ENCODE assay signal across 9 cellular contexts in the genomic region with DNA sequence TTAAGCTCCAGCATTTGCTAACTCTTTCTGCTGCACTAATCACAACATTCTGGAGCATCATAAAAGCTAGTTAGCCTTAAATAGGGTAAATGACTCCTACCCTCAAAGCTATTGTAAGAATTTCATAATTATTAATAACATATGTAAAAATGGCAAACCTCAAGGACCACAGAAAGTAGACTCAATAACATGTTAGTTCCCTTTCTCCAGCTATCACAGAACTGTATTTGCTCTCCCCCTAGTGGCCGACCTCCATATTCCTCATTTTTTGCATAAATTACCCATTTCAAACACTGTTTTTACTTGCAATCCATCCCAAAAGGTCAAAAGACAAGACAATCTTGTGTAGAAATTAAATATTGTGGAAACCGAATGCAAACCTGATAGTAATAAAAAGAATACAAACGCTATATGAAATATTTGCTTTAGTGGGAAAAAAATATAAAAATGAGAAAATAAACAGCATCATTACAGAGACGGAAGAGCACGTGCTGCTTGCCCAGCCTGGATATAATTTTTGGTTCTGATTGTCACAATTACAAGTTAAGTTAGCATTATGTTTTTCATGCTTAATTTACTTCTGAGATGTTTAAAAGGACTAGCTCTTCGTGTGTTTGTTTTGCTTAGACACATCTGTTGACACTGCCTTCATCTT.
A peak's percentile ranks its signal among the peaks of the same experiment; 100 is the strongest.
DNase-seq lines count a peak whose midpoint lies in the region; ATAC-seq and TF ChIP-seq lines count a peak whose summit lies in the region.
"Had no signal": no experiment of that assay in that cellular context is flagged by ENCODE, and none has a peak within 500 bp of the region (broad histone marks: within the 10 kb centered on the region; RNA-seq: fewer than 3 reads in every experiment).

No MANE protein-coding gene starts in this region.

- no peaks in the 10 kb centered on the region for H3K23me2 ChIP-seq in H9 (ENCODE audit: insufficient read length, low read depth, low read length, poor library complexity, severe bottlenecking)

- no peak overlapping the region for H3K23ac ChIP-seq in H9 (ENCODE audit: insufficient read length, low read depth, low read length)

- H3K4me1 ChIP-seq in H9 (ENCODE audit: insufficient read depth, low read length) (no peaks in the 10 kb centered on the region), esophagus squamous epithelium (no peaks in the 10 kb centered on the region), psoas muscle (no peaks in the 10 kb centered on the region)

- H3K4me2 ChIP-seq in H9 (ENCODE audit: insufficient read depth, insufficient read length, low read length): no peak overlapping the region

- no peak overlapping the region for H3K4ac ChIP-seq in H9 (ENCODE audit: low read depth, low read length)

- no peak overlapping the region for H2AK5ac ChIP-seq in H9 (ENCODE audit: insufficient read length, low read length)

- no peaks in the 10 kb centered on the region for H3K27me3 Mint-ChIP-seq in H9 (ENCODE audit: low read depth)

- no peak overlapping the region for H3K4me3 Mint-ChIP-seq in H9

- no peak overlapping the region for H2BK15ac ChIP-seq in H9 (ENCODE audit: low read depth, low read length)

- no peak overlapping the region for H3K27ac Mint-ChIP-seq in H9

- no peak overlapping the region for H4K91ac ChIP-seq in H9 (ENCODE audit: insufficient read length, low read depth, low read length)

- no peaks in the 10 kb centered on the region for H3K79me2 ChIP-seq in H9 (ENCODE audit: insufficient read depth, low read length)

- H3K4me3 ChIP-seq in esophagus squamous epithelium (no peak overlapping the region), psoas muscle (no peak overlapping the region)

- H3K4me1 Mint-ChIP-seq in H9: no peaks in the 10 kb centered on the region

- intact Hi-C loops in esophagus squamous epithelium (cut with DNase I): no loop called here
- intact Hi-C loops in psoas muscle (cut with DNase I): no loop called here

- ATAC-seq in psoas muscle: no peak

- no peak overlapping the region for H3K14ac ChIP-seq in H9 (ENCODE audit: insufficient read depth, low read length)

- no peaks in the 10 kb centered on the region for H3K9me3 Mint-ChIP-seq in H9

- H3K36me3 ChIP-seq in esophagus squamous epithelium (no peaks in the 10 kb centered on the region), psoas muscle (ENCODE audit: insufficient read depth in 1 of 2, low read depth in 1 of 2) (no peaks in the 10 kb centered on the region)

- H3K79me1 ChIP-seq in H9 (ENCODE audit: insufficient read depth, low read depth, low read length, poor library complexity, severe bottlenecking): no peaks in the 10 kb centered on the region

- no peak overlapping the region for H2AFZ ChIP-seq in H9 (ENCODE audit: low read length)

- no peak overlapping the region for H3K9ac ChIP-seq in H9 (ENCODE audit: extremely low read depth, insufficient read length, low read length)

- no peak for TF ChIP-seq POLR2A in esophagus squamous epithelium (IDR thresholded peaks at IDR 0.05)

- no peak overlapping the region for H2BK20ac ChIP-seq in H9 (ENCODE audit: low read depth, low read length, poor library complexity, severe bottlenecking)

- H3K36me3 Mint-ChIP-seq in H9 (ENCODE audit: insufficient read depth in 1 of 3, low read depth in 3 of 3): no peaks in the 10 kb centered on the region

- H3K18ac ChIP-seq in H9 (ENCODE audit: insufficient read length, low read depth, low read length): no peak overlapping the region

- DNase-seq in stimulated activated CD4-positive, alpha-beta T cell treated with anti-CD3 and anti-CD28 coated beads, Interleukin-12 subunit alpha, Interleukin-12 subunit beta, amount 100 ng/mL, for 48 hours (ENCODE audit: low read depth in 2 of 3, low spot score in 1 of 3): peak in 2 of 3 donors; percentile 1 to 16
- no peak for DNase-seq in stimulated activated CD4-positive, alpha-beta T cell treated with anti-CD3 and anti-CD28 coated beads, Interleukin-1b, Interleukin-23, amount 100 ng/mL, for 48 hours
- DNase-seq in H9 (no peak), Kasumi-1 (lab: John Stamatoyannopoulos, UW) (peak; percentile 91 to 97), RPMI8226 (peak; percentile 52), esophagus squamous epithelium (lab: John Stamatoyannopoulos, UW) (no peak), psoas muscle (no peak)
- DNase-seq in activated CD4-positive, CD25-positive, alpha-beta regulatory T cell (lab: John Stamatoyannopoulos, UW): no peak

- no peak overlapping the region for H3T11ph ChIP-seq in H9 (ENCODE audit: low read length)

- H4K20me1 ChIP-seq in H9 (ENCODE audit: control insufficient read depth, insufficient read depth, insufficient read length): no peaks in the 10 kb centered on the region

- no peak overlapping the region for H4K5ac ChIP-seq in H9 (ENCODE audit: insufficient read length, low read depth, low read length)

- H2BK120ac ChIP-seq in H9 (ENCODE audit: low read depth, low read length, poor library complexity, severe bottlenecking): no peak overlapping the region

- no peak overlapping the region for H2BK12ac ChIP-seq in H9 (ENCODE audit: insufficient read length, low read depth, low read length)

- H3K27ac ChIP-seq in H9 (ENCODE audit: insufficient read length, low read depth, low read length) (no peak overlapping the region), esophagus squamous epithelium (no peak overlapping the region), psoas muscle (no peak overlapping the region)
- H3K27ac ChIP-seq: epithelial cell of prostate had no signal

- no peak overlapping the region for H2BK5ac ChIP-seq in H9 (ENCODE audit: insufficient read length, low read length)

- TF ChIP-seq CTCF in H9 (conservative IDR thresholded peaks at IDR 0.05): peak; percentile 90
- peak in 4 of 6 experiments; percentile 27 to 55 (median 44) for TF ChIP-seq CTCF in esophagus squamous epithelium (IDR thresholded peaks at IDR 0.05)
- TF ChIP-seq CTCF in psoas muscle (IDR thresholded peaks at IDR 0.05): peak; percentile 37

- no CpG with 5 or more reads among the region's 6 CpGs for WGBS in H9 (ENCODE audit: extremely low coverage, insufficient read length, low lambda C conversion rate)
- WGBS in esophagus squamous epithelium, 2 donors: 24 to 32% methylated on average over 6 of the region's 6 CpGs
- 35 to 41% (median 39%) methylated on average over 6 of the region's 6 CpGs for WGBS in psoas muscle, 3 donors

- H3K27me3 ChIP-seq in H9 (ENCODE audit: insufficient read depth, low read length) (no peaks in the 10 kb centered on the region), esophagus squamous epithelium (no peaks in the 10 kb centered on the region), psoas muscle (ENCODE audit: insufficient read depth in 3 of 3, low read length in 2 of 3) (no peaks in the 10 kb centered on the region)

- H3K56ac ChIP-seq in H9 (ENCODE audit: insufficient read length, low read depth, low read length): no peak overlapping the region

- H3K9me3 ChIP-seq in H9 (ENCODE audit: control insufficient read depth, low read depth, low read length) (no peaks in the 10 kb centered on the region), esophagus squamous epithelium (no peaks in the 10 kb centered on the region), psoas muscle (no peaks in the 10 kb centered on the region)

- no peak overlapping the region for H4K8ac ChIP-seq in H9 (replicated peaks; ENCODE audit: insufficient read length, low read depth, low read length)

Comparison
In these comparisons a context has a peak if more than half of its experiments do, and no peak if none do; other contexts are left out.
1. DNase-seq: peak in stimulated activated CD4-positive, alpha-beta T cell treated with anti-CD3 and anti-CD28 coated beads, Interleukin-12 subunit alpha, Interleukin-12 subunit beta, amount 100 ng/mL, for 48 hours (2 of 3), Kasumi-1 (2 of 2) and RPMI8226 (single experiment); none in stimulated activated CD4-positive, alpha-beta T cell treated with anti-CD3 and anti-CD28 coated beads, Interleukin-1b, Interleukin-23, amount 100 ng/mL, for 48 hours (single experiment), H9 (single experiment), esophagus squamous epithelium (single experiment), psoas muscle (0 of 2) and activated CD4-positive, CD25-positive, alpha-beta regulatory T cell (0 of 4).
2. CTCF ChIP-seq: peak in every context shown above with its lines; median percentile 90 in H9; 44 in esophagus squamous epithelium; 37 in psoas muscle.